In the genomic region with DNA sequence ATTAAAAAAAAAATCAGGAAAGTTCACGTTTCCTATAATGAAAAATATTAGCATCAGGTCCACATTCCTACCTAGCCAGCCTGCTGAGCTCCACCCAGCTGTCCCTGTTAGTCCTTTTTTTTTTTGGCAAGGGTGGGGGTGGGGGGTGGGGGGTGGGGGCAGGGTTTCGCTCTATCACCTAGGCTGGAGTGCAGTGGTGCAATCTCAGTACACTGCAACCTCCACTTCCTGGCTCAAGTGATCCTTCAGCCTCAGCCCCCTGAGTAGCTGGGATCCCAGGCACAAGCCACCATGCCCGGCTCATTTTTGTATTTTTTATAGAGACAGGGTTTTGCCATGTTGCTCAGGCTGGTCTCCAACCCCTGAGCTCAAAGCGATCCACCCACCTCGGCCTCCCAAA, we compare ENCODE assay signal across 2 cellular contexts.
TF ChIP-seq lines count a peak whose summit lies in the region.

No MANE protein-coding gene starts in this region.

TF ChIP-seq in liver, 16 proteins besides CTCF, POLR2A, EP300 and RAD21:
- TF ChIP-seq, protein P1, sequence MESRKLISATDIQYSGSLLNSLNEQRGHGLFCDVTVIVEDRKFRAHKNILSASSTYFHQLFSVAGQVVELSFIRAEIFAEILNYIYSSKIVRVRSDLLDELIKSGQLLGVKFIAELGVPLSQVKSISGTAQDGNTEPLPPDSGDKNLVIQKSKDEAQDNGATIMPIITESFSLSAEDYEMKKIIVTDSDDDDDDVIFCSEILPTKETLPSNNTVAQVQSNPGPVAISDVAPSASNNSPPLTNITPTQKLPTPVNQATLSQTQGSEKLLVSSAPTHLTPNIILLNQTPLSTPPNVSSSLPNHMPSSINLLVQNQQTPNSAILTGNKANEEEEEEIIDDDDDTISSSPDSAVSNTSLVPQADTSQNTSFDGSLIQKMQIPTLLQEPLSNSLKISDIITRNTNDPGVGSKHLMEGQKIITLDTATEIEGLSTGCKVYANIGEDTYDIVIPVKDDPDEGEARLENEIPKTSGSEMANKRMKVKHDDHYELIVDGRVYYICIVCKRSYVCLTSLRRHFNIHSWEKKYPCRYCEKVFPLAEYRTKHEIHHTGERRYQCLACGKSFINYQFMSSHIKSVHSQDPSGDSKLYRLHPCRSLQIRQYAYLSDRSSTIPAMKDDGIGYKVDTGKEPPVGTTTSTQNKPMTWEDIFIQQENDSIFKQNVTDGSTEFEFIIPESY (IDR thresholded peaks at IDR 0.05) = no peak
- TF ChIP-seq JUND (IDR thresholded peaks at IDR 0.05) = no peak
- TF ChIP-seq SP1 (IDR thresholded peaks at IDR 0.05) = no peak
- no peak for TF ChIP-seq FOXA2 (IDR thresholded peaks at IDR 0.05)
- no peak for TF ChIP-seq FOXA1 (IDR thresholded peaks at IDR 0.05)

TF ChIP-seq in HepG2, 621 proteins besides CTCF, POLR2A, EP300 and RAD21:
- no peak for TF ChIP-seq HNF4G (IDR thresholded peaks at IDR 0.05; ENCODE audit: borderline replicate concordance, low read depth, low read length)
- no peak for TF ChIP-seq HNF4G (CRISPR knock-in tag; IDR thresholded peaks at IDR 0.05; ENCODE audit: borderline replicate concordance, low read depth)
- TF ChIP-seq MAF1 (CRISPR knock-in tag; IDR thresholded peaks at IDR 0.05; ENCODE audit: borderline replicate concordance) = no peak
- TF ChIP-seq, protein P2, sequence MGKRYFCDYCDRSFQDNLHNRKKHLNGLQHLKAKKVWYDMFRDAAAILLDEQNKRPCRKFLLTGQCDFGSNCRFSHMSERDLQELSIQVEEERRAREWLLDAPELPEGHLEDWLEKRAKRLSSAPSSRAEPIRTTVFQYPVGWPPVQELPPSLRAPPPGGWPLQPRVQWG (CRISPR knock-in tag; IDR thresholded peaks at IDR 0.05; ENCODE audit: borderline replicate concordance, low read depth) = no peak
- TF ChIP-seq HES4 (CRISPR knock-in tag; IDR thresholded peaks at IDR 0.05; ENCODE audit: borderline replicate concordance) = no peak
- TF ChIP-seq ZNF556 (CRISPR knock-in tag; IDR thresholded peaks at IDR 0.05; ENCODE audit: borderline replicate concordance) = no peak
- TF ChIP-seq, protein P3, sequence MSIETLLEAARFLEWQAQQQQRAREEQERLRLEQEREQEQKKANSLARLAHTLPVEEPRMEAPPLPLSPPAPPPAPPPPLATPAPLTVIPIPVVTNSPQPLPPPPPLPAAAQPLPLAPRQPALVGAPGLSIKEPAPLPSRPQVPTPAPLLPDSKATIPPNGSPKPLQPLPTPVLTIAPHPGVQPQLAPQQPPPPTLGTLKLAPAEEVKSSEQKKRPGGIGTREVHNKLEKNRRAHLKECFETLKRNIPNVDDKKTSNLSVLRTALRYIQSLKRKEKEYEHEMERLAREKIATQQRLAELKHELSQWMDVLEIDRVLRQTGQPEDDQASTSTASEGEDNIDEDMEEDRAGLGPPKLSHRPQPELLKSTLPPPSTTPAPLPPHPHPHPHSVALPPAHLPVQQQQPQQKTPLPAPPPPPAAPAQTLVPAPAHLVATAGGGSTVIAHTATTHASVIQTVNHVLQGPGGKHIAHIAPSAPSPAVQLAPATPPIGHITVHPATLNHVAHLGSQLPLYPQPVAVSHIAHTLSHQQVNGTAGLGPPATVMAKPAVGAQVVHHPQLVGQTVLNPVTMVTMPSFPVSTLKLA (IDR thresholded peaks at IDR 0.05) = no peak
- no peak for TF ChIP-seq ZNF891 (CRISPR knock-in tag; IDR thresholded peaks at IDR 0.05)
- no peak for TF ChIP-seq IRX3 (CRISPR knock-in tag; IDR thresholded peaks at IDR 0.05; ENCODE audit: borderline replicate concordance, low read depth)
- no peak for TF ChIP-seq ZBTB46 (CRISPR knock-in tag; IDR thresholded peaks at IDR 0.05; ENCODE audit: borderline replicate concordance)
- TF ChIP-seq, protein P4, sequence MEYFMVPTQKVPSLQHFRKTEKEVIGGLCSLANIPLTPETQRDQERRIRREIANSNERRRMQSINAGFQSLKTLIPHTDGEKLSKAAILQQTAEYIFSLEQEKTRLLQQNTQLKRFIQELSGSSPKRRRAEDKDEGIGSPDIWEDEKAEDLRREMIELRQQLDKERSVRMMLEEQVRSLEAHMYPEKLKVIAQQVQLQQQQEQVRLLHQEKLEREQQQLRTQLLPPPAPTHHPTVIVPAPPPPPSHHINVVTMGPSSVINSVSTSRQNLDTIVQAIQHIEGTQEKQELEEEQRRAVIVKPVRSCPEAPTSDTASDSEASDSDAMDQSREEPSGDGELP (IDR thresholded peaks at IDR 0.05; ENCODE audit: borderline replicate concordance, low read depth) = no peak
- TF ChIP-seq, protein P5, sequence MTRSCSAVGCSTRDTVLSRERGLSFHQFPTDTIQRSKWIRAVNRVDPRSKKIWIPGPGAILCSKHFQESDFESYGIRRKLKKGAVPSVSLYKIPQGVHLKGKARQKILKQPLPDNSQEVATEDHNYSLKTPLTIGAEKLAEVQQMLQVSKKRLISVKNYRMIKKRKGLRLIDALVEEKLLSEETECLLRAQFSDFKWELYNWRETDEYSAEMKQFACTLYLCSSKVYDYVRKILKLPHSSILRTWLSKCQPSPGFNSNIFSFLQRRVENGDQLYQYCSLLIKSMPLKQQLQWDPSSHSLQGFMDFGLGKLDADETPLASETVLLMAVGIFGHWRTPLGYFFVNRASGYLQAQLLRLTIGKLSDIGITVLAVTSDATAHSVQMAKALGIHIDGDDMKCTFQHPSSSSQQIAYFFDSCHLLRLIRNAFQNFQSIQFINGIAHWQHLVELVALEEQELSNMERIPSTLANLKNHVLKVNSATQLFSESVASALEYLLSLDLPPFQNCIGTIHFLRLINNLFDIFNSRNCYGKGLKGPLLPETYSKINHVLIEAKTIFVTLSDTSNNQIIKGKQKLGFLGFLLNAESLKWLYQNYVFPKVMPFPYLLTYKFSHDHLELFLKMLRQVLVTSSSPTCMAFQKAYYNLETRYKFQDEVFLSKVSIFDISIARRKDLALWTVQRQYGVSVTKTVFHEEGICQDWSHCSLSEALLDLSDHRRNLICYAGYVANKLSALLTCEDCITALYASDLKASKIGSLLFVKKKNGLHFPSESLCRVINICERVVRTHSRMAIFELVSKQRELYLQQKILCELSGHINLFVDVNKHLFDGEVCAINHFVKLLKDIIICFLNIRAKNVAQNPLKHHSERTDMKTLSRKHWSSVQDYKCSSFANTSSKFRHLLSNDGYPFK (CRISPR knock-in tag; IDR thresholded peaks at IDR 0.05; ENCODE audit: borderline replicate concordance) = no peak
- TF ChIP-seq ZFP37 (CRISPR knock-in tag; IDR thresholded peaks at IDR 0.05; ENCODE audit: borderline replicate concordance) = no peak
- TF ChIP-seq TFDP2 (CRISPR knock-in tag; IDR thresholded peaks at IDR 0.05) = no peak
- no peak for TF ChIP-seq TGIF2 (CRISPR knock-in tag; IDR thresholded peaks at IDR 0.05)
- no peak for TF ChIP-seq ZNF746 (CRISPR knock-in tag; IDR thresholded peaks at IDR 0.05)
- TF ChIP-seq, protein P6, sequence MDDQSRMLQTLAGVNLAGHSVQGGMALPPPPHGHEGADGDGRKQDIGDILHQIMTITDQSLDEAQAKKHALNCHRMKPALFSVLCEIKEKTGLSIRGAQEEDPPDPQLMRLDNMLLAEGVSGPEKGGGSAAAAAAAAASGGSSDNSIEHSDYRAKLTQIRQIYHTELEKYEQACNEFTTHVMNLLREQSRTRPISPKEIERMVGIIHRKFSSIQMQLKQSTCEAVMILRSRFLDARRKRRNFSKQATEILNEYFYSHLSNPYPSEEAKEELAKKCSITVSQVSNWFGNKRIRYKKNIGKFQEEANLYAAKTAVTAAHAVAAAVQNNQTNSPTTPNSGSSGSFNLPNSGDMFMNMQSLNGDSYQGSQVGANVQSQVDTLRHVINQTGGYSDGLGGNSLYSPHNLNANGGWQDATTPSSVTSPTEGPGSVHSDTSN (CRISPR knock-in tag; IDR thresholded peaks at IDR 0.05; ENCODE audit: borderline replicate concordance) = no peak
- TF ChIP-seq FIP1L1 (IDR thresholded peaks at IDR 0.05; ENCODE audit: borderline replicate concordance, insufficient read depth, low read depth, low read length) = no peak
- TF ChIP-seq BHLHE40 (IDR thresholded peaks at IDR 0.05; ENCODE audit: low read length) = no peak
- TF ChIP-seq ZSCAN30 (CRISPR knock-in tag; IDR thresholded peaks at IDR 0.05) = no peak
